In genomic region chr1:199273837-199274379, GRCh38 we compare ENCODE assay signal across 9 cellular contexts.
A peak's percentile ranks its signal among the peaks of the same experiment; 100 is the strongest.
DNase-seq lines count a peak whose midpoint lies in the region; ATAC-seq and TF ChIP-seq lines count a peak whose summit lies in the region.
"Had no signal": no experiment of that assay in that cellular context is flagged by ENCODE, and none has a peak within 500 bp of the region (broad histone marks: within the 10 kb centered on the region; RNA-seq: fewer than 3 reads in every experiment).

No MANE protein-coding gene starts in this region.

- WGBS in lower leg skin, 2 donors: 39 to 48% methylated on average over 2 of the region's 2 CpGs

- peak; percentile 5 for DNase-seq in NCI-H510A (lab: John Stamatoyannopoulos, UW)
- DNase-seq in dermis blood vessel endothelial cell: peak; percentile 40
- peak; percentile 45 for DNase-seq in skeletal muscle cell (ENCODE audit: low read depth)
- no peak for DNase-seq in pons (ENCODE audit: low spot score)
- no peak for DNase-seq in lower leg skin (ENCODE audit: low spot score in 2 of 2)
- DNase-seq: hypothalamus, NCI-H1694 treated with DMSO at 0.1 percent for 48 hours had no signal

- no peak for TF ChIP-seq POLR2A in lower leg skin (IDR thresholded peaks at IDR 0.05)

- ATAC-seq in GM21619 (IDR thresholded peaks at IDR 0.05; ENCODE audit: unreplicated experiment) (peak; percentile 49), HG03520 (IDR thresholded peaks at IDR 0.05; ENCODE audit: unreplicated experiment) (no peak)

- H3K4me3 ChIP-seq in skeletal muscle cell (ENCODE audit: low read depth, low read length): no peak overlapping the region
- no peak overlapping the region for H3K4me3 ChIP-seq in lower leg skin (ENCODE audit: low read depth, poor library complexity, severe bottlenecking)

- no peak for TF ChIP-seq CTCF in lower leg skin (IDR thresholded peaks at IDR 0.05)

- intact Hi-C loops in lower leg skin (cut with DNase I; ENCODE audit: low total_unique reads): no loop called here

Comparison
In these comparisons a context has a peak if more than half of its experiments do, and no peak if none do; other contexts are left out.
1. DNase-seq: peak in NCI-H510A (single experiment), dermis blood vessel endothelial cell (single experiment) and skeletal muscle cell (single experiment); none in pons (single experiment) and lower leg skin (0 of 2).